In genomic region chr1:5595531-5596170, GRCh38 we compare ENCODE assay signal across 16 cellular contexts.
"Had no signal": no experiment of that assay in that cellular context is flagged by ENCODE, and none has a peak within 500 bp of the region (broad histone marks: within the 10 kb centered on the region; RNA-seq: fewer than 3 reads in every experiment).

No MANE protein-coding gene starts in this region.

- DNase-seq: activated CD4-positive, alpha-beta memory T cell treated with anti-CD3 and anti-CD28 coated beads for 36 hours; activated gamma-delta T cell; activated T-cell treated with anti-CD3 and anti-CD28 coated beads, Interleukin-2, amount 50 U/mL, for 48 hours; cerebellar nuclear complex; effector memory CD4-positive, alpha-beta T cell; foreskin fibroblast; left cardiac atrium; ovary; psoas muscle; stimulated activated CD4-positive, alpha-beta T cell treated with anti-CD3 and anti-CD28 coated beads, Interleukin-4, amount 100 ng/mL, for 4 hours; thyroid gland had no signal

- H3K27me3 ChIP-seq: ovary, thyroid gland had no signal

- H3K4me1 Mint-ChIP-seq: stimulated activated memory B cell treated with anti-CD40 and anti-IgM and Interleukin-4, amounts not matched to agents 10 μg/mL and 1 μg/mL and 100 μg/mL, for 72 hours had no signal

- H3K4me1 ChIP-seq: psoas muscle, thyroid gland had no signal

- ATAC-seq: left cardiac atrium; psoas muscle; sciatic nerve; stimulated activated memory B cell treated with anti-CD40 and anti-IgM and Interleukin-4, amounts not matched to agents 10 μg/mL and 1 μg/mL and 100 μg/mL, for 72 hours had no signal

- H3K27me3 Mint-ChIP-seq: activated CD4-positive, alpha-beta memory T cell treated with anti-CD3 and anti-CD28 coated beads for 36 hours; dendritic cell treated with granulocyte-macrophage colony-stimulating factor and Interleukin-4, amounts not matched to agents 40 ng/mL and 50 ng/mL, for 4 days had no signal

- H3K27ac ChIP-seq: ovary, psoas muscle, thyroid gland had no signal

- H3K36me3 Mint-ChIP-seq: activated CD4-positive, alpha-beta memory T cell treated with anti-CD3 and anti-CD28 coated beads for 36 hours; stimulated activated memory B cell treated with anti-CD40 and anti-IgM and Interleukin-4, amounts not matched to agents 10 μg/mL and 1 μg/mL and 100 μg/mL, for 72 hours had no signal

- H3K4me3 ChIP-seq: ovary, psoas muscle, thyroid gland had no signal

- H3K4me3 Mint-ChIP-seq: activated CD4-positive, alpha-beta memory T cell treated with anti-CD3 and anti-CD28 coated beads for 36 hours; activated naive CD8-positive, alpha-beta T cell; dendritic cell treated with granulocyte-macrophage colony-stimulating factor and Interleukin-4, amounts not matched to agents 40 ng/mL and 50 ng/mL, for 4 days; neural crest cell; stimulated activated memory B cell treated with anti-CD40 and anti-IgM and Interleukin-4, amounts not matched to agents 10 μg/mL and 1 μg/mL and 100 μg/mL, for 72 hours had no signal

- H3K9me3 ChIP-seq: ovary, thyroid gland had no signal

- H3K36me3 ChIP-seq: ovary, thyroid gland had no signal

- H3K27ac Mint-ChIP-seq: activated CD4-positive, alpha-beta memory T cell treated with anti-CD3 and anti-CD28 coated beads for 36 hours; activated naive CD8-positive, alpha-beta T cell; dendritic cell treated with granulocyte-macrophage colony-stimulating factor and Interleukin-4, amounts not matched to agents 40 ng/mL and 50 ng/mL, for 4 days; stimulated activated memory B cell treated with anti-CD40 and anti-IgM and Interleukin-4, amounts not matched to agents 10 μg/mL and 1 μg/mL and 100 μg/mL, for 72 hours had no signal
